Comparison of ENCODE assay signal across 1 cellular context in the genomic region with DNA sequence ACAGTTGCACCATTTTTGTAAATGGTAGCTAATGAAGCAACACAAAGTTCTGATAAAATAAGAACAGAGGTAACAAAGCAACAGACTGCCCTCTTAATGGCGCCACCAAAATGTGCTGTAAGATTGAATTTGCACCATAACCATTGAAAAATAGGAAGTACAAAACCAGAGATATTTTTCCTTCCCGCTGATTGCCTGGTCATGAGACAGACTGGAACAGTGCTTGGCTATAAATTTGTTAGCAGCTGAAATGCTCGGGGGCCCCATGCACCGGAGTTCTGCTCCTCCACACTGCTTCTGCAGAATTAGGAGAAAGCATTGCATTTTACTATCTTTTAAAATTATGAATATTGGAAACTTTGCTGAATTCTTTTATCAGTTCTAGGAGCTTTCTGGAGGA.
TF ChIP-seq lines count a peak whose summit lies in the region.

No MANE protein-coding gene starts in this region.

TF ChIP-seq in WTC11, 78 proteins besides CTCF, POLR2A, EP300 and RAD21 (continued from another document):
- TF ChIP-seq, protein P1, sequence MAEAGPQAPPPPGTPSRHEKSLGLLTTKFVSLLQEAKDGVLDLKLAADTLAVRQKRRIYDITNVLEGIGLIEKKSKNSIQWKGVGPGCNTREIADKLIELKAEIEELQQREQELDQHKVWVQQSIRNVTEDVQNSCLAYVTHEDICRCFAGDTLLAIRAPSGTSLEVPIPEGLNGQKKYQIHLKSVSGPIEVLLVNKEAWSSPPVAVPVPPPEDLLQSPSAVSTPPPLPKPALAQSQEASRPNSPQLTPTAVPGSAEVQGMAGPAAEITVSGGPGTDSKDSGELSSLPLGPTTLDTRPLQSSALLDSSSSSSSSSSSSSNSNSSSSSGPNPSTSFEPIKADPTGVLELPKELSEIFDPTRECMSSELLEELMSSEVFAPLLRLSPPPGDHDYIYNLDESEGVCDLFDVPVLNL (CRISPR knock-in tag; IDR thresholded peaks at IDR 0.05; ENCODE audit: borderline replicate concordance, low read depth) = no peak
- TF ChIP-seq MXD4 (CRISPR knock-in tag; IDR thresholded peaks at IDR 0.05; ENCODE audit: borderline replicate concordance) (no peak), KAT7 (CRISPR knock-in tag; IDR thresholded peaks at IDR 0.05; ENCODE audit: borderline replicate concordance) (no peak), TCF7 (CRISPR knock-in tag; IDR thresholded peaks at IDR 0.05; ENCODE audit: low read depth) (no peak)
- TF ChIP-seq, protein P2, sequence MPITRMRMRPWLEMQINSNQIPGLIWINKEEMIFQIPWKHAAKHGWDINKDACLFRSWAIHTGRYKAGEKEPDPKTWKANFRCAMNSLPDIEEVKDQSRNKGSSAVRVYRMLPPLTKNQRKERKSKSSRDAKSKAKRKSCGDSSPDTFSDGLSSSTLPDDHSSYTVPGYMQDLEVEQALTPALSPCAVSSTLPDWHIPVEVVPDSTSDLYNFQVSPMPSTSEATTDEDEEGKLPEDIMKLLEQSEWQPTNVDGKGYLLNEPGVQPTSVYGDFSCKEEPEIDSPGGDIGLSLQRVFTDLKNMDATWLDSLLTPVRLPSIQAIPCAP (CRISPR knock-in tag; IDR thresholded peaks at IDR 0.05) = no peak
TF ChIP-seq in WTC11: peak in this region for 0.
